Comparison of ENCODE assay signal across 11 cellular contexts in genomic region chr15:85542895-85543331, GRCh38.
DNase-seq lines count a peak whose midpoint lies in the region; TF ChIP-seq lines count a peak whose summit lies in the region.
"Had no signal": no experiment of that assay in that cellular context is flagged by ENCODE, and none has a peak within 500 bp of the region (broad histone marks: within the 10 kb centered on the region; RNA-seq: fewer than 3 reads in every experiment).

No MANE protein-coding gene starts in this region.

- no peak for TF ChIP-seq POLR2A in esophagus muscularis mucosa (IDR thresholded peaks at IDR 0.05; ENCODE audit: low read depth)

- H3K9me3 ChIP-seq in esophagus muscularis mucosa = no peaks in the 10 kb centered on the region

- TF ChIP-seq EP300 in esophagus muscularis mucosa (IDR thresholded peaks at IDR 0.05) = no peak

- H3K4me3 Mint-ChIP-seq in glutamatergic neuron (ENCODE audit: unreplicated experiment) = no peak overlapping the region

- peak overlapping the region; percentile 65 to 77 (median 70) for H3K27ac ChIP-seq in esophagus muscularis mucosa (replicated peaks in 1 of 4)

- no peak overlapping the region for H3K4me3 ChIP-seq in esophagus muscularis mucosa

- intact Hi-C loops in esophagus muscularis mucosa (cut with DNase I) = no loop called here

- WGBS in esophagus muscularis mucosa = 39% methylated on average over 3 of the region's 3 CpGs

- no peaks in the 10 kb centered on the region for H3K36me3 ChIP-seq in esophagus muscularis mucosa

- H3K9me3 Mint-ChIP-seq in glutamatergic neuron (ENCODE audit: unreplicated experiment) = no peaks in the 10 kb centered on the region

- H3K4me1 Mint-ChIP-seq in glutamatergic neuron (ENCODE audit: low read depth, unreplicated experiment) = peaks cover 17% of the 10 kb centered on the region

- no peaks in the 10 kb centered on the region for H3K27me3 Mint-ChIP-seq in glutamatergic neuron (ENCODE audit: unreplicated experiment)

- H3K27me3 ChIP-seq in esophagus muscularis mucosa = no peaks in the 10 kb centered on the region

- TF ChIP-seq CTCF in esophagus muscularis mucosa (IDR thresholded peaks at IDR 0.05) (no peak), glutamatergic neuron (IDR thresholded peaks at IDR 0.05; ENCODE audit: partially characterized antibody, unreplicated experiment) (no peak)

- peak; percentile 28 for DNase-seq in stimulated activated CD4-positive, alpha-beta T cell treated with anti-CD3 and anti-CD28 coated beads, Interleukin-1b, Interleukin-23, amount 100 ng/mL, for 48 hours
- no peak for DNase-seq in stimulated activated CD4-positive, alpha-beta T cell treated with anti-CD3 and anti-CD28 coated beads, Interleukin-12 subunit alpha, Interleukin-12 subunit beta, amount 100 ng/mL, for 4 hours
- DNase-seq in NCI-H2081 (lab: John Stamatoyannopoulos, UW) (peak; percentile 65 to 84), esophagus muscularis mucosa (ENCODE audit: extremely low spot score) (no peak), cerebellum (ENCODE audit: low spot score) (no peak), glutamatergic neuron (no peak), DMS 273 (lab: John Stamatoyannopoulos, UW; ENCODE audit: unreplicated experiment) (no peak), SHP77 treated with DMSO at 0.1 percent for 48 hours (lab: John Stamatoyannopoulos, UW) (no peak)
- DNase-seq: activated naive CD4-positive, alpha-beta T cell treated with anti-CD3 and anti-CD28 coated beads, Interleukin-2, amount 50 U/mL, for 16 hours; NCI-H524 treated with DMSO at 0.1 percent for 48 hours; stimulated activated CD4-positive, alpha-beta T cell treated with anti-CD3 and anti-CD28 coated beads, Interleukin-2, amount 100 ng/mL, for 24 hours had no signal

- H3K36me3 Mint-ChIP-seq in glutamatergic neuron (ENCODE audit: unreplicated experiment) = no peaks in the 10 kb centered on the region

- peaks cover 48 to 84% (median 66%) of the 10 kb centered on the region in 4 donors for H3K4me1 ChIP-seq in esophagus muscularis mucosa

- H3K27ac Mint-ChIP-seq in glutamatergic neuron (ENCODE audit: unreplicated experiment) = no peak overlapping the region

Comparison
In these comparisons a context has a peak if more than half of its experiments do, and no peak if none do; other contexts are left out.
1. DNase-seq: peak in stimulated activated CD4-positive, alpha-beta T cell treated with anti-CD3 and anti-CD28 coated beads, Interleukin-1b, Interleukin-23, amount 100 ng/mL, for 48 hours (single experiment) and NCI-H2081 (2 of 2); none in stimulated activated CD4-positive, alpha-beta T cell treated with anti-CD3 and anti-CD28 coated beads, Interleukin-12 subunit alpha, Interleukin-12 subunit beta, amount 100 ng/mL, for 4 hours (single experiment), esophagus muscularis mucosa (single experiment), cerebellum (single experiment), glutamatergic neuron (single experiment), DMS 273 (single experiment) and SHP77 treated with DMSO at 0.1 percent for 48 hours (single experiment).